ENCODE assay signal across 8 cellular contexts in genomic region chr20:63627129-63627699, GRCh38. TPM values are rescaled to one million over a fixed set of nuclear protein-coding genes. Genes with fewer than 3 reads are reported as not detected.
DNase-seq lines count a peak whose midpoint lies in the region; ATAC-seq and TF ChIP-seq lines count a peak whose summit lies in the region.

No MANE protein-coding gene starts in this region.

- H3K4me1 ChIP-seq in duodenal mucosa (ENCODE audit: control insufficient read depth in 1 of 2, insufficient read depth in 2 of 2, low read length in 2 of 2): peaks cover 5 to 17% of the 10 kb centered on the region in 2 donors
- H3K4me1 ChIP-seq in lower lobe of right lung: peaks cover 27% of the 10 kb centered on the region

- TF ChIP-seq CTCF in lower lobe of right lung (IDR thresholded peaks at IDR 0.05): no peak

- ATAC-seq in GM19372 (IDR thresholded peaks at IDR 0.05; ENCODE audit: low read depth, unreplicated experiment) (peak; percentile 66), HG03520 (IDR thresholded peaks at IDR 0.05; ENCODE audit: unreplicated experiment) (peak; percentile 68), lower lobe of right lung (peak; percentile 93 to 97)

- peak overlapping the region; percentile 73 for H3K27ac Mint-ChIP-seq in activated CD4-positive, alpha-beta memory T cell treated with anti-CD3 and anti-CD28 coated beads, Interleukin-2, amount 10 ng/mL, durations not matched to agents 7 days and 5 days

- peaks cover 33% of the 10 kb centered on the region for H3K4me1 Mint-ChIP-seq in activated CD4-positive, alpha-beta memory T cell treated with anti-CD3 and anti-CD28 coated beads, Interleukin-2, amount 10 ng/mL, durations not matched to agents 7 days and 5 days

- H3K9ac ChIP-seq in duodenal mucosa (ENCODE audit: low read depth in 1 of 2, low read length in 2 of 2): peak overlapping the region; percentile 92 to 98

- no peaks in the 10 kb centered on the region for H3K9me3 ChIP-seq in duodenal mucosa (ENCODE audit: control insufficient read depth in 1 of 2, low read length in 2 of 2)
- no peaks in the 10 kb centered on the region for H3K9me3 ChIP-seq in lower lobe of right lung

- POLR2A ChIA-PET in activated CD4-positive, alpha-beta memory T cell treated with anti-CD3 and anti-CD28 coated beads, Interleukin-2, amount 10 ng/mL, durations not matched to agents 7 days and 5 days (lab: Charles Lee): interaction anchor here (0.6 to 9.8 kb wide), 26 partner anchors 9 to 452 kb away, joined by 3 to 282 read pairs (median 4); partner anchors contain the start of genes LIME1, OPRL1, PPDPF and PRPF6

- peak overlapping the region; percentile 98 for H3K4me3 Mint-ChIP-seq in activated CD4-positive, alpha-beta memory T cell treated with anti-CD3 and anti-CD28 coated beads, Interleukin-2, amount 10 ng/mL, durations not matched to agents 7 days and 5 days

- CTCF ChIA-PET in activated CD4-positive, alpha-beta memory T cell treated with anti-CD3 and anti-CD28 coated beads, Interleukin-2, amount 10 ng/mL, durations not matched to agents 7 days and 5 days (lab: Charles Lee): interaction anchor here (0.9 to 1.7 kb wide), 4 partner anchors 11 to 90 kb away, joined by 3 to 20 read pairs (median 10); partner anchors contain the start of gene PTK6

- no peaks in the 10 kb centered on the region for H3K27me3 Mint-ChIP-seq in activated CD4-positive, alpha-beta memory T cell treated with anti-CD3 and anti-CD28 coated beads, Interleukin-2, amount 10 ng/mL, durations not matched to agents 7 days and 5 days

- H3K36me3 ChIP-seq in duodenal mucosa (ENCODE audit: control insufficient read depth in 1 of 2, insufficient read depth in 2 of 2, low read length in 2 of 2) (no peaks in the 10 kb centered on the region), lower lobe of right lung (no peaks in the 10 kb centered on the region)

- no peaks in the 10 kb centered on the region for H3K27me3 ChIP-seq in duodenal mucosa (ENCODE audit: control insufficient read depth in 1 of 2, insufficient read depth in 2 of 2, low read length in 2 of 2)
- H3K27me3 ChIP-seq in lower lobe of right lung (ENCODE audit: low read depth): no peaks in the 10 kb centered on the region

- DNase-seq in CD1c-positive myeloid dendritic cell (ENCODE audit: extremely low spot score) (peak; percentile 99), NCI-H774 (lab: John Stamatoyannopoulos, UW) (peak; percentile 93), lower lobe of right lung (peak; percentile 97)
- peak; percentile 95 for DNase-seq in activated CD4-positive, alpha-beta memory T cell treated with anti-CD3 and anti-CD28 coated beads, Interleukin-2, amount 10 ng/mL, durations not matched to agents 7 days and 5 days
- DNase-seq in stimulated activated CD4-positive, alpha-beta T cell treated with anti-CD3 and anti-CD28 coated beads, TNF-alpha, amount 100 ng/mL, for 1 hour (ENCODE audit: low read depth in 3 of 3, low spot score in 1 of 3): peak; percentile 88 to 92 (median 91)

- intact Hi-C loops in lower lobe of right lung (cut with DNase I): no loop called here

- peaks cover 35% of the 10 kb centered on the region for H3K36me3 Mint-ChIP-seq in activated CD4-positive, alpha-beta memory T cell treated with anti-CD3 and anti-CD28 coated beads, Interleukin-2, amount 10 ng/mL, durations not matched to agents 7 days and 5 days (ENCODE audit: low read depth)

- H3K27ac ChIP-seq in duodenal mucosa (ENCODE audit: low read depth, low read length) (peak overlapping the region; percentile 93), lower lobe of right lung (peak overlapping the region; percentile 96)

- H3K4me3 ChIP-seq in duodenal mucosa (ENCODE audit: low read depth in 1 of 2, low read length in 2 of 2) (peak overlapping the region; percentile 86 to 91), lower lobe of right lung (peak overlapping the region; percentile 98)

- H3K9me3 Mint-ChIP-seq in activated CD4-positive, alpha-beta memory T cell treated with anti-CD3 and anti-CD28 coated beads, Interleukin-2, amount 10 ng/mL, durations not matched to agents 7 days and 5 days: no peaks in the 10 kb centered on the region

RNA-seq across cellular contexts. Expression of gene GMEB2, which starts 0.3 kb away (rescaled TPM):
- total RNA-seq in activated CD4-positive, alpha-beta memory T cell treated with anti-CD3 and anti-CD28 coated beads, Interleukin-2, amount 10 ng/mL, durations not matched to agents 7 days and 5 days: 10 to 100 TPM; 17.9 to 18.5 TPM
- 9.7 TPM for total RNA-seq in lower lobe of right lung

RNA-seq across cellular contexts. Expression of gene STMN3, which starts 26.0 kb away (rescaled TPM):
- total RNA-seq in activated CD4-positive, alpha-beta memory T cell treated with anti-CD3 and anti-CD28 coated beads, Interleukin-2, amount 10 ng/mL, durations not matched to agents 7 days and 5 days: 10 to 100 TPM; 20.9 to 23.8 TPM
- total RNA-seq in lower lobe of right lung: 12.1 TPM

RNA-seq across cellular contexts. Expression of gene RTEL1, which starts 30.9 kb away (rescaled TPM):
- 10 to 100 TPM; 29.2 to 30.0 TPM for total RNA-seq in activated CD4-positive, alpha-beta memory T cell treated with anti-CD3 and anti-CD28 coated beads, Interleukin-2, amount 10 ng/mL, durations not matched to agents 7 days and 5 days
- 23.8 TPM for total RNA-seq in lower lobe of right lung

RNA-seq across cellular contexts. Expression of gene HELZ2, which starts 53.2 kb away (rescaled TPM):
- 100 to 1,000 TPM; 202 to 208 TPM for total RNA-seq in activated CD4-positive, alpha-beta memory T cell treated with anti-CD3 and anti-CD28 coated beads, Interleukin-2, amount 10 ng/mL, durations not matched to agents 7 days and 5 days
- 59.6 TPM for total RNA-seq in lower lobe of right lung

Comparison
In these comparisons a context has a peak if more than half of its experiments do, and no peak if none do; other contexts are left out.
1. Peak in every context shown above with its lines: DNase-seq, ATAC-seq, H3K4me3 ChIP-seq and H3K27ac ChIP-seq.